In the genomic region with DNA sequence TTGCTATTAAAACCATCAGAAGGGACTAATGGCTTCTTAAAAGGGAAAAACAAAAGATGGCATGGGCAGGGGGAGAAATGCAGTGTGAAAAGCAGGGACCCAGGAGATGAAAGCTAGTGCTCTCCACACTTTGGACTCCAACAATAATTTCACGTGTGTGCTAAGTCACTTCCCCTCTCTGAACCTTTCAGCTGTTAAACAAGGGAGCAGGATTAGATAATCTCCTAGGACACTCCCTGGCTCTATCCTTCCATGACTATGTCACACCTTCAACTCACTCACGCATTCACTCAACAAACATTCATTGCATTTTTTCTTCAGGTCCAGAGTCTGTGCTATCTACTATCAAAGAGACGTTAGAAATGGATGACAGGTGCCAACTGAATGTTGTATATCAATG, we compare ENCODE assay signal across 35 cellular contexts.
"Had no signal": no experiment of that assay in that cellular context is flagged by ENCODE, and none has a peak within 500 bp of the region (broad histone marks: within the 10 kb centered on the region; RNA-seq: fewer than 3 reads in every experiment).

No MANE protein-coding gene starts in this region.

- H3K27me3 ChIP-seq: MG63 had no signal

- H3K4me3 ChIP-seq: MG63 had no signal

- H3K9me3 ChIP-seq: MG63 had no signal

- DNase-seq: Karpas-422, Kasumi-1, MG63, MM.1S, MV-4-11, NCI-H1048, NCI-H1092, NCI-H1092 treated with DMSO at 0.1 percent for 48 hours, NCI-H1105, NCI-H1105 treated with DMSO at 0.1 percent for 48 hours, NCI-H1417, NCI-H1417 treated with DMSO at 0.1 percent for 48 hours, NCI-H1436, NCI-H1436 treated with DMSO at 0.1 percent for 48 hours, NCI-H146, NCI-H1694, NCI-H1694 treated with DMSO at 0.1 percent for 48 hours, NCI-H187, NCI-H187 treated with DMSO at 0.1 percent for 48 hours, NCI-H1930, NCI-H2029, NCI-H2029 treated with DMSO at 0.1 percent for 48 hours, NCI-H2081, NCI-H2081 treated with DMSO at 0.1 percent for 48 hours, NCI-H2107, NCI-H2171, NCI-H2171 treated with DMSO at 0.1 percent for 48 hours, NCI-H2227 treated with DMSO at 0.1 percent for 48 hours, NCI-H226, NCI-H345, NCI-H446, NCI-H446 treated with DMSO at 0.1 percent for 48 hours, NCI-H510A, NCI-H510A treated with DMSO at 0.1 percent for 48 hours, NCI-H524 had no signal

- H3K36me3 ChIP-seq: MG63 had no signal
